10 cellular contexts compared by ENCODE assay signal in genomic region chr13:59356607-59357006, GRCh38.
DNase-seq lines count a peak whose midpoint lies in the region; ATAC-seq and TF ChIP-seq lines count a peak whose summit lies in the region.
"Had no signal": no experiment of that assay in that cellular context is flagged by ENCODE, and none has a peak within 500 bp of the region (broad histone marks: within the 10 kb centered on the region; RNA-seq: fewer than 3 reads in every experiment).

No MANE protein-coding gene starts in this region.

- CTCF ChIA-PET in OCI-LY7 (lab: Charles Lee; ENCODE audit: unreplicated experiment), result no interaction called here

- no peak overlapping the region for H3K4me3 Mint-ChIP-seq in activated T-cell treated with anti-CD3 and anti-CD28 coated beads, Interleukin-2, amount 50 U/mL, for 4 hours
- H3K4me3 Mint-ChIP-seq: neural crest cell had no signal

- H3K4me3 ChIP-seq in GM23248, result no peak overlapping the region
- H3K4me3 ChIP-seq in gastroesophageal sphincter, result no peak overlapping the region
- no peak overlapping the region for H3K4me3 ChIP-seq in OCI-LY7 (ENCODE audit: low read depth, low read length, poor library complexity, severe bottlenecking)

- H3K36me3 ChIP-seq in GM23248 (ENCODE audit: low read depth) (no peaks in the 10 kb centered on the region), gastroesophageal sphincter (no peaks in the 10 kb centered on the region), OCI-LY7 (ENCODE audit: insufficient read depth, low read length) (no peaks in the 10 kb centered on the region)

- no peaks in the 10 kb centered on the region for H3F3A ChIP-seq in GM23248 (ENCODE audit: insufficient read depth)

- TF ChIP-seq CTCF in gastroesophageal sphincter (IDR thresholded peaks at IDR 0.05) (no peak), OCI-LY7 (conservative IDR thresholded peaks at IDR 0.05; ENCODE audit: low read length) (no peak)

- H3K36me3 Mint-ChIP-seq in activated T-cell treated with anti-CD3 and anti-CD28 coated beads, Interleukin-2, amount 50 U/mL, for 4 hours (ENCODE audit: insufficient read depth), result no peaks in the 10 kb centered on the region

- H3K4me1 ChIP-seq in GM23248 (ENCODE audit: insufficient read depth), result no peaks in the 10 kb centered on the region
- H3K4me1 ChIP-seq in gastroesophageal sphincter, result no peaks in the 10 kb centered on the region
- H3K4me1 ChIP-seq in OCI-LY7 (ENCODE audit: insufficient read depth, low read length, poor library complexity, severe bottlenecking), result no peaks in the 10 kb centered on the region

- intact Hi-C loops in OCI-LY7 (cut with micrococcal nuclease; ENCODE audit: unreplicated experiment), result no loop called here

- TF ChIP-seq POLR2A in gastroesophageal sphincter (IDR thresholded peaks at IDR 0.05), result no peak

- no TSS peak for BruUV-seq in OCI-LY7 (replicated peaks; lab: Mats Ljungman, UMichigan)

- H3K9ac ChIP-seq in GM23248, result no peak overlapping the region

- TF ChIP-seq EP300 in gastroesophageal sphincter (IDR thresholded peaks at IDR 0.05), result no peak

- no peaks in the 10 kb centered on the region for H3K27me3 ChIP-seq in GM23248 (replicated peaks; ENCODE audit: insufficient read depth)
- H3K27me3 ChIP-seq in gastroesophageal sphincter, result no peaks in the 10 kb centered on the region

- no peaks in the 10 kb centered on the region for H3K79me2 ChIP-seq in GM23248 (ENCODE audit: insufficient read depth)
- no peaks in the 10 kb centered on the region for H3K79me2 ChIP-seq in OCI-LY7 (ENCODE audit: insufficient read depth, low read depth, low read length)

- peak; percentile 1 for DNase-seq in GM23248
- DNase-seq in RPMI8226, result peak; percentile 25
- peak; percentile 82 for DNase-seq in pulmonary artery endothelial cell (ENCODE audit: low read depth, low spot score)
- no peak for DNase-seq in OCI-LY7 (ENCODE audit: low spot score)
- DNase-seq in activated T-cell treated with anti-CD3 and anti-CD28 coated beads, Interleukin-2, amount 50 U/mL, for 4 hours, result no peak
- DNase-seq in medulla oblongata (ENCODE audit: extremely low spot score), result no peak
- DNase-seq: activated T-cell treated with anti-CD3 and anti-CD28 coated beads for 4 hours had no signal

- no peaks in the 10 kb centered on the region for H3K9me3 Mint-ChIP-seq in activated T-cell treated with anti-CD3 and anti-CD28 coated beads, Interleukin-2, amount 50 U/mL, for 4 hours
- H3K9me3 Mint-ChIP-seq: neural crest cell had no signal

- H3K4me2 ChIP-seq in GM23248 (ENCODE audit: unreplicated experiment) (no peak overlapping the region), OCI-LY7 (ENCODE audit: low read length) (no peak overlapping the region)

- no peaks in the 10 kb centered on the region for H3K27me3 Mint-ChIP-seq in activated T-cell treated with anti-CD3 and anti-CD28 coated beads, Interleukin-2, amount 50 U/mL, for 4 hours (ENCODE audit: low read depth)

- POLR2A ChIA-PET in OCI-LY7 (lab: Charles Lee), result no interaction called here

- H3K9me3 ChIP-seq in GM23248 (ENCODE audit: low read depth) (no peaks in the 10 kb centered on the region), gastroesophageal sphincter (no peaks in the 10 kb centered on the region), OCI-LY7 (ENCODE audit: low read length) (no peaks in the 10 kb centered on the region)

- in situ Hi-C loops in GM23248 (cut with MboI), result no loop called here

- 14% methylated on average over 8 of the region's 8 CpGs for WGBS in GM23248 (ENCODE audit: low coverage in 1 of 2, low lambda C conversion rate in 2 of 2, missing lambda C conversion rate in 2 of 2), 2 experiments
- WGBS in gastroesophageal sphincter (ENCODE audit: low coverage in 1 of 2), 2 donors, result 34 to 72% methylated on average over 3 to 6 of the region's 8 CpGs

- H3K27ac ChIP-seq in GM23248 (no peak overlapping the region), gastroesophageal sphincter (no peak overlapping the region), OCI-LY7 (ENCODE audit: low read depth, low read length, poor library complexity, severe bottlenecking) (no peak overlapping the region)

- ATAC-seq in gastroesophageal sphincter (peak; percentile 62), GM18520 (IDR thresholded peaks at IDR 0.05; ENCODE audit: unreplicated experiment) (no peak)
- ATAC-seq in activated T-cell treated with anti-CD3 and anti-CD28 coated beads, Interleukin-2, amount 50 U/mL, for 4 hours, result no peak

- no peaks in the 10 kb centered on the region for H4K20me1 ChIP-seq in GM23248 (ENCODE audit: insufficient read depth)
- no peaks in the 10 kb centered on the region for H4K20me1 ChIP-seq in OCI-LY7 (ENCODE audit: insufficient read depth, low read length)

- peaks cover 2% of the 10 kb centered on the region for H3K4me1 Mint-ChIP-seq in activated T-cell treated with anti-CD3 and anti-CD28 coated beads, Interleukin-2, amount 50 U/mL, for 4 hours (ENCODE audit: low read depth)

- H3K9me2 ChIP-seq in GM23248 (ENCODE audit: insufficient read depth) (no peaks in the 10 kb centered on the region), OCI-LY7 (ENCODE audit: insufficient read depth, low read length) (no peaks in the 10 kb centered on the region)

- H2AFZ ChIP-seq in GM23248 (no peak overlapping the region), OCI-LY7 (ENCODE audit: low read length) (no peak overlapping the region)

Comparison
In these comparisons a context has a peak if more than half of its experiments do, and no peak if none do; other contexts are left out.
1. DNase-seq: peak in GM23248 (single experiment), RPMI8226 (single experiment) and pulmonary artery endothelial cell (single experiment); none in OCI-LY7 (single experiment), activated T-cell treated with anti-CD3 and anti-CD28 coated beads, Interleukin-2, amount 50 U/mL, for 4 hours (single experiment) and medulla oblongata (single experiment).